8 cellular contexts compared by ENCODE assay signal in the genomic region with DNA sequence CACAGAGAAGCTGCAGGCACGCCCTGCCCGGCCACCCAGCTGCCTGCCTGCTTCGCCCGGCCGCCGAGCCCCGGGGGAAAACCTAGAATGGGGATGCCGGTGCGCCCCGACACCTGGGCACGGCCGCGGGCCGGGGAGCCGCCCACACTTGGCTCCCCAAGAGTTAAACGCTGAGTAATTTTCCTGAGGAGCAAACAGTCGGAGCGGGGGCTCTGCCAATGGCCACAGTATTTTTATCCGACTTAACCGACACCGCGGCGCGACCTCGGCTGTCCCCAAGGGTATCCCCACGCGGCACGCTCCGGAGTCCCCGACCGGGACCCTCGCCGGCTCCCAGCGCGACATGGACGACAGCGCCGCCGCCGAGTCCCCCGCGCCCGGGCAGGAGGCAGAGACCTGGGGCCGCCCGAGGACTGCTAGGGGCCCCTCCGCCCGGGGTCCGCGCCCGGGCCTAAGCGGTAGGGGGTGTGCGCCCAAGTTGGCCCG. TPM values are rescaled to one million over a fixed set of nuclear protein-coding genes. Genes with fewer than 3 reads are reported as not detected.
A peak's percentile ranks its signal among the peaks of the same experiment; 100 is the strongest.
DNase-seq lines count a peak whose midpoint lies in the region; ATAC-seq and TF ChIP-seq lines count a peak whose summit lies in the region.

No MANE protein-coding gene starts in this region.

- peak overlapping the region; percentile 80 for H3K23ac ChIP-seq in mesendoderm (ENCODE audit: low read length)

- H3K4me2 ChIP-seq in mesendoderm (ENCODE audit: low read length): peak overlapping the region; percentile 87

- no peaks in the 10 kb centered on the region for H3K27me3 Mint-ChIP-seq in stimulated activated memory B cell treated with anti-CD40 and anti-IgM and Interleukin-4, amounts not matched to agents 10 μg/mL and 1 μg/mL and 100 μg/mL, for 72 hours

- no peaks in the 10 kb centered on the region for H3K9me3 Mint-ChIP-seq in stimulated activated memory B cell treated with anti-CD40 and anti-IgM and Interleukin-4, amounts not matched to agents 10 μg/mL and 1 μg/mL and 100 μg/mL, for 72 hours

- peak overlapping the region; percentile 73 for H3K4me3 Mint-ChIP-seq in stimulated activated memory B cell treated with anti-CD40 and anti-IgM and Interleukin-4, amounts not matched to agents 10 μg/mL and 1 μg/mL and 100 μg/mL, for 72 hours

- peak overlapping the region; percentile 77 for H3K4ac ChIP-seq in mesendoderm (ENCODE audit: low read depth, low read length)

- no peak overlapping the region for H4K5ac ChIP-seq in mesendoderm (ENCODE audit: low read length)

- H3K79me2 ChIP-seq in mesendoderm (ENCODE audit: control insufficient read depth, insufficient read depth, low read length): peaks cover 33% of the 10 kb centered on the region

- H2BK5ac ChIP-seq in mesendoderm (ENCODE audit: low read length): no peak overlapping the region

- H3K9me3 ChIP-seq in SK-N-MC (ENCODE audit: low read depth, low read length): no peaks in the 10 kb centered on the region

- H2BK120ac ChIP-seq in mesendoderm (ENCODE audit: low read depth, low read length): no peak overlapping the region

- no peak overlapping the region for H2BK15ac ChIP-seq in mesendoderm (replicated peaks; ENCODE audit: low read depth)

- peak overlapping the region; percentile 94 for H3K56ac ChIP-seq in mesendoderm (ENCODE audit: low read length)

- H3K36me3 Mint-ChIP-seq in stimulated activated memory B cell treated with anti-CD40 and anti-IgM and Interleukin-4, amounts not matched to agents 10 μg/mL and 1 μg/mL and 100 μg/mL, for 72 hours: peaks cover 20% of the 10 kb centered on the region

- H3K4me1 ChIP-seq in mesendoderm (ENCODE audit: control insufficient read depth, low read depth, low read length): peaks cover 10% of the 10 kb centered on the region

- H3K36me3 ChIP-seq in SK-N-MC (ENCODE audit: insufficient read depth, low read length): no peaks in the 10 kb centered on the region
- no peaks in the 10 kb centered on the region for H3K36me3 ChIP-seq in mesendoderm (ENCODE audit: control insufficient read depth, insufficient read depth, low read length)

- H3K18ac ChIP-seq in mesendoderm (ENCODE audit: low read length): peak overlapping the region; percentile 96

- ATAC-seq in HG02981 (IDR thresholded peaks at IDR 0.05; ENCODE audit: unreplicated experiment): peak; percentile 24
- ATAC-seq in stimulated activated memory B cell treated with anti-CD40 and anti-IgM and Interleukin-4, amounts not matched to agents 10 μg/mL and 1 μg/mL and 100 μg/mL, for 72 hours: peak; percentile 50

- DNase-seq in activated T-cell treated with anti-CD3 and anti-CD28 coated beads for 24 hours (ENCODE audit: low read depth) (peak; percentile 8), activated T-cell treated with anti-CD3 and anti-CD28 coated beads for 4 hours (no peak), SK-N-MC (ENCODE audit: low read depth, low spot score) (no peak), choroid plexus epithelial cell (ENCODE audit: low read depth) (peak; percentile 8), mesendoderm (peak; percentile 14), dedifferentiated amniotic fluid mesenchymal stem cell (ENCODE audit: extremely low spot score) (no peak)

- peak overlapping the region; percentile 77 for H3K9ac ChIP-seq in SK-N-MC (ENCODE audit: insufficient read length)
- H3K9ac ChIP-seq in mesendoderm (ENCODE audit: low read length): peak overlapping the region; percentile 82

- peak overlapping the region; percentile 84 for H3K27ac Mint-ChIP-seq in stimulated activated memory B cell treated with anti-CD40 and anti-IgM and Interleukin-4, amounts not matched to agents 10 μg/mL and 1 μg/mL and 100 μg/mL, for 72 hours

- peaks cover 48% of the 10 kb centered on the region for H3K4me1 Mint-ChIP-seq in stimulated activated memory B cell treated with anti-CD40 and anti-IgM and Interleukin-4, amounts not matched to agents 10 μg/mL and 1 μg/mL and 100 μg/mL, for 72 hours

- H3K27me3 ChIP-seq in mesendoderm (ENCODE audit: insufficient read depth, low read length, poor library complexity): no peaks in the 10 kb centered on the region

- no peak for TF ChIP-seq CTCF in choroid plexus epithelial cell (conservative IDR thresholded peaks at IDR 0.05; ENCODE audit: low read depth, low read length)

- H3K27ac ChIP-seq in SK-N-MC: no peak overlapping the region
- H3K27ac ChIP-seq in mesendoderm (ENCODE audit: low read depth, low read length): peak overlapping the region; percentile 48

- WGBS in mesendoderm (ENCODE audit: extremely low coverage, insufficient coverage, low lambda C conversion rate): no CpG with 5 or more reads among the region's 53 CpGs

- peaks cover 21% of the 10 kb centered on the region for H3K79me1 ChIP-seq in mesendoderm (ENCODE audit: low read length)

- H4K8ac ChIP-seq in mesendoderm (ENCODE audit: low read depth, low read length): no peak overlapping the region

- H2AK5ac ChIP-seq in mesendoderm (ENCODE audit: low read length): no peak overlapping the region

- peak overlapping the region; percentile 90 for H3K4me3 ChIP-seq in SK-N-MC
- H3K4me3 ChIP-seq in choroid plexus epithelial cell (ENCODE audit: low read depth, low read length): peak overlapping the region; percentile 76
- peak overlapping the region; percentile 86 for H3K4me3 ChIP-seq in mesendoderm (ENCODE audit: low read length)

RNA-seq across cellular contexts. Expression of gene UXS1, which starts 0.6 kb away (rescaled TPM):
- 37.8 TPM for polyA plus RNA-seq in mesendoderm (2013, experiment 1 of 2)
- 39.0 TPM for polyA plus RNA-seq in mesendoderm (2013, experiment 2 of 2)

Comparison
In these comparisons a context has a peak if more than half of its experiments do, and no peak if none do; other contexts are left out.
1. DNase-seq: peak in activated T-cell treated with anti-CD3 and anti-CD28 coated beads for 24 hours (single experiment), choroid plexus epithelial cell (single experiment) and mesendoderm (single experiment); none in activated T-cell treated with anti-CD3 and anti-CD28 coated beads for 4 hours (single experiment), SK-N-MC (single experiment) and dedifferentiated amniotic fluid mesenchymal stem cell (single experiment).
2. Peak in every context shown above with its lines, with median percentiles within 50 percentile points of each other: H3K4me3 ChIP-seq.